6 cellular contexts compared by ENCODE assay signal in the genomic region with DNA sequence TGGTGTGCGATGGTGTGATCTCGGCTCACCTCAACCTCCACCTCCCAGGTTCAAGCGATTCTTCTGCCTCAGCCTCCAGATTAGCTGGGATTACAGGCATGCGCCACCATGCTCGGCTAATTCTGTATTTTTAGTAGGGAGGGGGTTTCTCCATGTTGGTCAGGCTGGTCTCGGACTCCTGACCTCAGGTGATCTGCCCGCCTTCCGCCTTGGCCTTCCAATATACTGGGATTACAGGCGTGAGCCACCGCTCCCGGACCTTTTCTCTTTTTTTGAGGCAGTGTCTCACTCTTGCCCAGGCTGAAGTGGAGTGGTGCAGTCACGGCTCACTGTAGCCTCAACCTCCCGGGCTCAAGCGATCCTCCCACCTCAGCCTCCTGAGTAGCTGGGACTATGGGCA. TPM values are rescaled to one million over a fixed set of nuclear protein-coding genes. Genes with fewer than 3 reads are reported as not detected.
"Had no signal": no experiment of that assay in that cellular context is flagged by ENCODE, and none has a peak within 500 bp of the region (broad histone marks: within the 10 kb centered on the region; RNA-seq: fewer than 3 reads in every experiment).

No MANE protein-coding gene starts in this region.

RNA-seq across cellular contexts. Expression of a gene that starts 14.5 kb away (rescaled TPM):
- total RNA-seq: HT1080, M059J, OCI-LY7, SK-MEL-5 had no signal
- polyA plus RNA-seq: IgD-negative memory B cell had no signal

RNA-seq across cellular contexts. Expression of a gene that starts 20.6 kb away (rescaled TPM):
- total RNA-seq: HT1080, M059J, OCI-LY7, PC-3, SK-MEL-5 had no signal
- polyA plus RNA-seq: IgD-negative memory B cell had no signal

RNA-seq across cellular contexts. Expression of a gene that starts 21.6 kb away (rescaled TPM):
- total RNA-seq: HT1080, OCI-LY7, PC-3 had no signal
- polyA plus RNA-seq: IgD-negative memory B cell had no signal
